In the genomic region with DNA sequence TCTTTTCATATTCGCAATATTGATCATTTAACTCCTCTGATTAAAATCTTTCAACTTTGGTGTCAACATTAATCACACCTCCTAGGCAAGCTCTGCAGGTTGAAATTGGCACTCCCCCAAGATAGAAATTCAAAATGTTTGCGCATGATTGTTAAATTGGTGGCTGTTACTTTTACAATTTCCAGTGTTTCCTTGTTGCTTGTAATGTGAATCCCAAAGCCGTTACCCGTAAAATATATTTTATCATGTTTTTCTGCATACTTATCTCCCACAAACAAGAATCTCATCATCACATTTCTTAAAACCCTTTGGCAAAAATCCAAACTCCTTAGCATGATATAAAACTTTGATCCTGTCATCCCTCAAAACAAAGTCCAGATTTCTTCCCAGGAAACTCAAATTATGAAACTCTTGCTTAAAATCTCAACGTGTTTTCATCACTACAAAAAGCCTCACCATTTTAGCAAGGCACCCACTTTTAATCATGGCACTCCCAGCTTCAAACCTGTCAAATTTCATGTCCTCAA, we compare ENCODE assay signal across 21 cellular contexts. TPM values are rescaled to one million over a fixed set of nuclear protein-coding genes. Genes with fewer than 3 reads are reported as not detected.
"Had no signal": no experiment of that assay in that cellular context is flagged by ENCODE, and none has a peak within 500 bp of the region (broad histone marks: within the 10 kb centered on the region; RNA-seq: fewer than 3 reads in every experiment).

No MANE protein-coding gene starts in this region.

- H3K9me3 Mint-ChIP-seq: activated CD4-positive, alpha-beta T cell treated with anti-CD3 and anti-CD28 coated beads, Interleukin-2, amount 10 ng/mL, durations not matched to agents 7 days and 5 days; activated naive CD4-positive, alpha-beta T cell treated with anti-CD3 and anti-CD28 coated beads, Interleukin-2, amount 50 U/mL, for 24 hours; effector memory CD8-positive, alpha-beta T cell; T-helper 1 cell treated with Interleukin-12 subunit alpha and Interleukin-12 subunit beta and Interleukin-4 antibody, amounts not matched to agents 30 μg/mL and 1 μg/mL, for 36 hours had no signal

- DNase-seq: activated CD4-positive, alpha-beta T cell treated with anti-CD3 and anti-CD28 coated beads, Interleukin-2, amount 10 ng/mL, durations not matched to agents 7 days and 5 days; activated CD8-positive, alpha-beta memory T cell treated with anti-CD3 and anti-CD28 coated beads, Interleukin-2, amount 50 U/mL, for 4 hours; activated CD8-positive, alpha-beta T cell treated with anti-CD3 and anti-CD28 coated beads, Interleukin-2, amount 10 ng/mL, durations not matched to agents 7 days and 5 days; activated effector memory CD4-positive, alpha-beta T cell treated with Interleukin-2 at 50 U/mL for 16 hours; activated T-cell treated with anti-CD3 and anti-CD28 coated beads, Interleukin-2, amount 50 U/mL, for 48 hours; effector memory CD8-positive, alpha-beta T cell; naive thymus-derived CD8-positive, alpha-beta T cell; sigmoid colon; stimulated activated CD8-positive, alpha-beta memory T cell treated with anti-CD3 and anti-CD28 coated beads, Interleukin-4, amount 100 ng/mL, for 48 hours; stimulated activated naive CD4-positive, alpha-beta T cell had no signal

- H3K27ac ChIP-seq: adrenal gland, epithelial cell of prostate, gastrocnemius medialis, sigmoid colon had no signal

- H3K4me1 ChIP-seq: gastrocnemius medialis, spleen had no signal

- H3K27ac Mint-ChIP-seq: activated CD4-positive, alpha-beta T cell treated with anti-CD3 and anti-CD28 coated beads, Interleukin-2, amount 10 ng/mL, durations not matched to agents 7 days and 5 days; activated CD8-positive, alpha-beta T cell treated with anti-CD3 and anti-CD28 coated beads, Interleukin-2, amount 10 ng/mL, durations not matched to agents 7 days and 5 days; activated naive CD4-positive, alpha-beta T cell treated with anti-CD3 and anti-CD28 coated beads, Interleukin-2, amount 50 U/mL, for 24 hours; effector memory CD8-positive, alpha-beta T cell; memory B cell; naive thymus-derived CD8-positive, alpha-beta T cell; T-helper 1 cell treated with Interleukin-12 subunit alpha and Interleukin-12 subunit beta and Interleukin-4 antibody, amounts not matched to agents 30 μg/mL and 1 μg/mL, for 36 hours had no signal

- ATAC-seq: activated CD4-positive, CD25-positive, alpha-beta regulatory T cell treated with anti-CD3 and anti-CD28 coated beads, Interleukin-2, amount 50 U/mL, for 24 hours; activated CD8-positive, alpha-beta T cell treated with anti-CD3 and anti-CD28 coated beads, Interleukin-2, amount 10 ng/mL, durations not matched to agents 7 days and 5 days; effector memory CD8-positive, alpha-beta T cell; gastrocnemius medialis; left ventricle myocardium superior; naive thymus-derived CD8-positive, alpha-beta T cell had no signal

- H3K4me3 Mint-ChIP-seq: activated CD4-positive, alpha-beta T cell treated with anti-CD3 and anti-CD28 coated beads, Interleukin-2, amount 10 ng/mL, durations not matched to agents 7 days and 5 days; activated CD8-positive, alpha-beta T cell treated with anti-CD3 and anti-CD28 coated beads, Interleukin-2, amount 10 ng/mL, durations not matched to agents 7 days and 5 days; activated naive CD4-positive, alpha-beta T cell treated with anti-CD3 and anti-CD28 coated beads, Interleukin-2, amount 50 U/mL, for 24 hours; effector memory CD8-positive, alpha-beta T cell; memory B cell; naive thymus-derived CD8-positive, alpha-beta T cell; T-helper 1 cell treated with Interleukin-12 subunit alpha and Interleukin-12 subunit beta and Interleukin-4 antibody, amounts not matched to agents 30 μg/mL and 1 μg/mL, for 36 hours had no signal

- H3K36me3 Mint-ChIP-seq: activated naive CD4-positive, alpha-beta T cell treated with anti-CD3 and anti-CD28 coated beads, Interleukin-2, amount 50 U/mL, for 24 hours; naive thymus-derived CD8-positive, alpha-beta T cell had no signal

- H3K9me3 ChIP-seq: adrenal gland, gastrocnemius medialis, sigmoid colon, spleen had no signal

- H3K36me3 ChIP-seq: gastrocnemius medialis, sigmoid colon had no signal

- H3K27me3 ChIP-seq: adrenal gland, gastrocnemius medialis, sigmoid colon, spleen had no signal

- H3K4me3 ChIP-seq: adrenal gland, gastrocnemius medialis, sigmoid colon, spleen had no signal

- H3K4me1 Mint-ChIP-seq: activated CD4-positive, alpha-beta T cell treated with anti-CD3 and anti-CD28 coated beads, Interleukin-2, amount 10 ng/mL, durations not matched to agents 7 days and 5 days; activated naive CD4-positive, alpha-beta T cell treated with anti-CD3 and anti-CD28 coated beads, Interleukin-2, amount 50 U/mL, for 24 hours; memory B cell; naive thymus-derived CD8-positive, alpha-beta T cell had no signal

RNA-seq across cellular contexts. Expression of a gene that starts 14.7 kb away (rescaled TPM):
- total RNA-seq: activated CD4-positive, alpha-beta T cell treated with anti-CD3 and anti-CD28 coated beads, Interleukin-2, amount 10 ng/mL, durations not matched to agents 7 days and 5 days; activated CD8-positive, alpha-beta T cell treated with anti-CD3 and anti-CD28 coated beads, Interleukin-2, amount 10 ng/mL, durations not matched to agents 7 days and 5 days; dermis microvascular lymphatic vessel endothelial cell; gastrocnemius medialis; left ventricle myocardium superior; naive thymus-derived CD8-positive, alpha-beta T cell; sigmoid colon; spleen; ureter had no signal
